In genomic region chr7:2670720-2671391, GRCh38 we compare ENCODE assay signal across 8 cellular contexts. TPM values are rescaled to one million over a fixed set of nuclear protein-coding genes. Genes with fewer than 3 reads are reported as not detected.
DNase-seq lines count a peak whose midpoint lies in the region; ATAC-seq and TF ChIP-seq lines count a peak whose summit lies in the region.

No MANE protein-coding gene starts in this region.

- no peaks in the 10 kb centered on the region for H3K36me3 Mint-ChIP-seq in progenitor cell of endocrine pancreas (ENCODE audit: insufficient read depth)

- H3K4me3 Mint-ChIP-seq in progenitor cell of endocrine pancreas (ENCODE audit: low read depth): no peak overlapping the region

- TF ChIP-seq CTCF in LNCAP (IDR thresholded peaks at IDR 0.05) (peak; percentile 91), progenitor cell of endocrine pancreas (IDR thresholded peaks at IDR 0.05; ENCODE audit: unreplicated experiment) (peak; percentile 84)

- H3K27me3 ChIP-seq in SJSA1 (replicated peaks): no peaks in the 10 kb centered on the region
- no peaks in the 10 kb centered on the region for H3K27me3 ChIP-seq in aorta (ENCODE audit: control insufficient read depth in 1 of 2, insufficient read depth in 2 of 2, low read length in 1 of 2)

- intact Hi-C loops in aorta (cut with DNase I): no loop called here

- H3K27ac ChIP-seq in SJSA1: no peak overlapping the region
- no peak overlapping the region for H3K27ac ChIP-seq in aorta (ENCODE audit: low read depth in 1 of 2, low read length in 2 of 2)

- H3K27me3 Mint-ChIP-seq in progenitor cell of endocrine pancreas: peaks cover 33% of the 10 kb centered on the region

- H3K36me3 ChIP-seq in SJSA1 (no peaks in the 10 kb centered on the region), aorta (ENCODE audit: control insufficient read depth in 1 of 2, insufficient read depth in 2 of 2, low read length in 1 of 2) (no peaks in the 10 kb centered on the region)

- no peak overlapping the region for H3K27ac Mint-ChIP-seq in progenitor cell of endocrine pancreas

- 0 out of 2 replicates have a peak, but pooled peaks cover 5% of the 10 kb centered on the region for H3K9me3 ChIP-seq in SJSA1 (replicated peaks)
- peaks cover 1% of the 10 kb centered on the region for H3K9me3 ChIP-seq in aorta (ENCODE audit: control insufficient read depth, low read length)

- 22% methylated on average over 24 to 25 of the region's 25 CpGs for WGBS in aorta, 2 donors

- peaks cover 7% of the 10 kb centered on the region for H3K9me3 Mint-ChIP-seq in progenitor cell of endocrine pancreas (ENCODE audit: low read depth)

- peak; percentile 82 for ATAC-seq in aorta (ENCODE audit: low FRiP score)

- 0 out of 2 replicates have a peak, but pooled peaks cover 5% of the 10 kb centered on the region for H3K4me1 ChIP-seq in SJSA1 (replicated peaks)
- H3K4me1 ChIP-seq in aorta (ENCODE audit: control insufficient read depth in 1 of 2, insufficient read depth in 2 of 2, low read length in 2 of 2): no peaks in the 10 kb centered on the region

- no peak overlapping the region for H3K4me3 ChIP-seq in SJSA1
- no peak overlapping the region for H3K4me3 ChIP-seq in aorta (ENCODE audit: low read length in 2 of 2)

- no peaks in the 10 kb centered on the region for H3K4me1 Mint-ChIP-seq in progenitor cell of endocrine pancreas (ENCODE audit: low read depth)

- DNase-seq in NK-92 treated with Interleukin-12 subunit alpha and Interleukin-12 subunit beta, amount 100 ng/mL, for 24 hours (lab: John Stamatoyannopoulos, UW): peak; percentile 33
- DNase-seq in NK-92 (lab: John Stamatoyannopoulos, UW; ENCODE audit: unreplicated experiment) (no peak), SJSA1 (ENCODE audit: low read depth in 1 of 2, low spot score in 2 of 2) (peak; percentile 61 to 78), activated gamma-delta T cell treated with Interleukin-2 at 50 U/mL for 16 hours (peak; percentile 67), germinal center (ENCODE audit: low spot score) (peak; percentile 75), progenitor cell of endocrine pancreas (ENCODE audit: low spot score, unreplicated experiment) (peak; percentile 51), aorta (peak; percentile 79 to 92)

RNA-seq across cellular contexts. Expression of gene AMZ1, which starts 17.1 kb away (rescaled TPM):
- 1.3 TPM in 1 of 2 replicates, not detected in the other for total RNA-seq in SJSA1 (2014; rRNA removed; shearing (Covaris generic))
- total RNA-seq in progenitor cell of endocrine pancreas (0.07 and 0.19 TPM in 2 replicates), aorta (1 to 10 TPM; 1.1 to 2.0 TPM)
- under 1 TPM in 1 of 2 donors, not detected in 1; 0.13 TPM for polyA plus RNA-seq in aorta

RNA-seq across cellular contexts. Expression of gene TTYH3, which starts 39.1 kb away (rescaled TPM):
- 24.3 and 25.2 TPM in 2 replicates for total RNA-seq in SJSA1 (2014; rRNA removed; shearing (Covaris generic))
- 166 and 170 TPM in 2 replicates for total RNA-seq in progenitor cell of endocrine pancreas
- 10 to 100 TPM; 58.9 to 79.9 TPM for total RNA-seq in aorta
- polyA plus RNA-seq in aorta: 10 to 100 TPM; 10.5 to 14.9 TPM
